8 cellular contexts compared by ENCODE assay signal in genomic region chr1:52602328-52603300, GRCh38. TPM values are rescaled to one million over a fixed set of nuclear protein-coding genes. Genes with fewer than 3 reads are reported as not detected.
DNase-seq lines count a peak whose midpoint lies in the region; ATAC-seq and TF ChIP-seq lines count a peak whose summit lies in the region.

GPX7 (plus strand) TSS chr1:52602371; CDS start chr1:52602410, 39 bp downstream.

- H3K36me3 ChIP-seq in HUES48 (ENCODE audit: control insufficient read depth, insufficient read depth, low read length) (0 out of 2 replicates have a peak, but pooled peaks cover 6% of the 10 kb centered on the region), kidney epithelial cell (ENCODE audit: control insufficient read depth, insufficient read depth, low read length) (no peaks in the 10 kb centered on the region)

- DNase-seq in AML-193 (lab: John Stamatoyannopoulos, UW): peak; percentile 22 to 33
- DNase-seq in central memory CD8-positive, alpha-beta T cell (ENCODE audit: low spot score in 2 of 2): peak; percentile 37 to 52
- DNase-seq in kidney epithelial cell (ENCODE audit: low read depth): no peak
- peak; percentile 13 to 45 for DNase-seq in stimulated activated CD4-positive, alpha-beta T cell treated with anti-CD3 and anti-CD28 coated beads, Interleukin-15, amount 100 ng/mL, for 1 hour (ENCODE audit: low read depth in 1 of 2, low spot score in 1 of 2)
- no peak for DNase-seq in NCI-H1436 (lab: John Stamatoyannopoulos, UW)

- H3K9me3 ChIP-seq in HUES48 (ENCODE audit: control insufficient read depth, insufficient read depth, low read length): no peaks in the 10 kb centered on the region

- TF ChIP-seq CTCF in kidney epithelial cell (IDR thresholded peaks at IDR 0.05; ENCODE audit: insufficient read depth, low read length, poor library complexity, severe bottlenecking): no peak

- peaks cover 16% of the 10 kb centered on the region for H3K36me3 Mint-ChIP-seq in central memory CD8-positive, alpha-beta T cell (ENCODE audit: insufficient read depth)

- H3K9me3 Mint-ChIP-seq in central memory CD8-positive, alpha-beta T cell: no peaks in the 10 kb centered on the region

- H3K4me1 Mint-ChIP-seq in central memory CD8-positive, alpha-beta T cell: peaks cover 50% of the 10 kb centered on the region

- H3K4me1 ChIP-seq in HUES48 (ENCODE audit: control insufficient read depth, insufficient read depth, low read length): peaks cover 8% of the 10 kb centered on the region; the same call in 1 of the 2 replicates

- peak within 1 kb of the TSS; percentile 52; the same call in 1 of the 2 replicates for H3K9ac ChIP-seq in HUES48 (ENCODE audit: low read depth, low read length)

- no peak within 1 kb of the TSS for H3K27ac ChIP-seq in HUES48 (ENCODE audit: low read depth, low read length)

- H3K4me3 ChIP-seq in HUES48 (ENCODE audit: low read depth, low read length) (peak within 1 kb of the TSS; percentile 65), kidney epithelial cell (ENCODE audit: low read depth, low read length) (peak within 1 kb of the TSS; percentile 55)

- peak; percentile 53 to 67 for ATAC-seq in activated CD4-positive, CD25-positive, alpha-beta regulatory T cell treated with anti-CD3 and anti-CD28 coated beads, Interleukin-2, amount 50 U/mL, for 24 hours
- peak; percentile 73 for ATAC-seq in central memory CD8-positive, alpha-beta T cell (replicated peaks; ENCODE audit: extremely low read depth, poor library complexity, severe bottlenecking)
- no peak for ATAC-seq in HG02763 (IDR thresholded peaks at IDR 0.05; ENCODE audit: unreplicated experiment)

- H3K27me3 ChIP-seq in HUES48 (ENCODE audit: control insufficient read depth, insufficient read depth, low read length): peaks cover 41% of the 10 kb centered on the region
- H3K27me3 ChIP-seq in kidney epithelial cell (ENCODE audit: control insufficient read depth, insufficient read depth, low read length): no peaks in the 10 kb centered on the region

- H3K27me3 Mint-ChIP-seq in central memory CD8-positive, alpha-beta T cell: no peaks in the 10 kb centered on the region

- peak within 1 kb of the TSS; percentile 88 for H3K4me3 Mint-ChIP-seq in central memory CD8-positive, alpha-beta T cell

- peak within 1 kb of the TSS; percentile 94 for H3K27ac Mint-ChIP-seq in central memory CD8-positive, alpha-beta T cell (ENCODE audit: low read depth)

RNA-seq across cellular contexts. Expression of gene GPX7, which starts in this region (rescaled TPM):
- 33.1 and 52.8 TPM in 2 replicates for total RNA-seq in kidney epithelial cell

Comparison
In these comparisons a context has a peak if more than half of its experiments do, and no peak if none do; other contexts are left out.
1. DNase-seq: peak in AML-193 (2 of 2), central memory CD8-positive, alpha-beta T cell (2 of 2) and stimulated activated CD4-positive, alpha-beta T cell treated with anti-CD3 and anti-CD28 coated beads, Interleukin-15, amount 100 ng/mL, for 1 hour (2 of 2); none in kidney epithelial cell (single experiment) and NCI-H1436 (single experiment).